ENCODE assay signal across 17 cellular contexts in the genomic region with DNA sequence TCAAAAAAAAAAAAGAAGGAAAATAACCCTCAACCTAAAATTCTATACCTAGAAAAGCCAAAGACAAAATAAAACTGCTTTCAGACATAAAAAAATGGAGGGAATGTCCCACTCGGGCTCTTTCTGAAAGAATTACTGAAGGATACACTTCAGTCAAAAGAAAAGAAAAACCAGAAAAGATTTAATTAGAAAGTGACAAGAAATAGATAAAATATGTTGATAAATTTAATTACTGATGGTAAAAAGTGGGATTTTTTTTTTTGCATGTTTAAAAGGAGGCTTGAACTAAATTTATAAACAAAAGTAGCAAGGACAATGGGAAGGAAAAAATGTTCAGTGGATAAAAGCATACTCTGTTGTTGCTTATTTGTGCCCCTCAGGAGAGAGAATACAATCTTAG.
A peak's percentile ranks its signal among the peaks of the same experiment; 100 is the strongest.
DNase-seq lines count a peak whose midpoint lies in the region; ATAC-seq and TF ChIP-seq lines count a peak whose summit lies in the region.
"Had no signal": no experiment of that assay in that cellular context is flagged by ENCODE, and none has a peak within 500 bp of the region (broad histone marks: within the 10 kb centered on the region; RNA-seq: fewer than 3 reads in every experiment).

No MANE protein-coding gene starts in this region.

- H3K27me3 ChIP-seq in RWPE2 (ENCODE audit: insufficient read depth, poor library complexity, severe bottlenecking) (no peaks in the 10 kb centered on the region), vagina (no peaks in the 10 kb centered on the region)

- ATAC-seq in natural killer cell (no peak), RWPE2 (ENCODE audit: low read depth) (no peak)
- ATAC-seq in natural killer cell treated with Interleukin-12 subunit alpha and Interleukin-12 subunit beta and Interleukin-15 and Interleukin-18, amount 100 ng/mL, for 72 hours = no peak
- ATAC-seq: GM12878 had no signal

- H3K4me1 ChIP-seq in RWPE2 (ENCODE audit: insufficient read depth, poor library complexity, severe bottlenecking) (no peaks in the 10 kb centered on the region), vagina (no peaks in the 10 kb centered on the region)

- H3K9me3 ChIP-seq in RWPE2 (ENCODE audit: severe bottlenecking) (no peaks in the 10 kb centered on the region), vagina (no peaks in the 10 kb centered on the region)

- H3K36me3 Mint-ChIP-seq in natural killer cell = no peaks in the 10 kb centered on the region
- no peaks in the 10 kb centered on the region for H3K36me3 Mint-ChIP-seq in natural killer cell treated with Interleukin-12 subunit alpha and Interleukin-12 subunit beta and Interleukin-15 and Interleukin-18, amount 100 ng/mL, for 72 hours
- H3K36me3 Mint-ChIP-seq in Calu3 (ENCODE audit: insufficient read depth, unreplicated experiment) = peaks cover 22% of the 10 kb centered on the region

- TF ChIP-seq CTCF in natural killer cell (IDR thresholded peaks at IDR 0.05) (no peak), Calu3 (IDR thresholded peaks at IDR 0.05; ENCODE audit: unreplicated experiment) (no peak), RWPE2 (IDR thresholded peaks at IDR 0.05; ENCODE audit: poor library complexity, severe bottlenecking) (no peak), vagina (IDR thresholded peaks at IDR 0.05) (no peak)

- H3K27me3 Mint-ChIP-seq in natural killer cell (ENCODE audit: low read depth in 2 of 2) (no peaks in the 10 kb centered on the region), Calu3 (ENCODE audit: unreplicated experiment) (no peaks in the 10 kb centered on the region)
- no peaks in the 10 kb centered on the region for H3K27me3 Mint-ChIP-seq in natural killer cell treated with Interleukin-12 subunit alpha and Interleukin-12 subunit beta and Interleukin-15 and Interleukin-18, amount 100 ng/mL, for 72 hours
- H3K27me3 Mint-ChIP-seq: CD4-positive, alpha-beta memory T cell had no signal

- DNase-seq in natural killer cell (no peak), Calu3 (no peak), RWPE2 (ENCODE audit: low spot score) (no peak), vagina (ENCODE audit: extremely low spot score in 2 of 2) (no peak), NCI-H2029 treated with DMSO at 0.1 percent for 48 hours (lab: John Stamatoyannopoulos, UW) (no peak)
- DNase-seq in natural killer cell treated with Interleukin-12 subunit alpha and Interleukin-12 subunit beta and Interleukin-15 and Interleukin-18, amount 100 ng/mL, for 72 hours (ENCODE audit: low spot score) = no peak
- DNase-seq: C1 segment of cervical spinal cord; CD4-positive, alpha-beta memory T cell; COR-L47; DMS 273 treated with DMSO at 0.1 percent for 48 hours; DMS79; EL; GDM1; GM23248; HFFc6 had no signal

- H3K4me3 ChIP-seq in RWPE2 (ENCODE audit: severe bottlenecking) (no peak overlapping the region), vagina (no peak overlapping the region)
- H3K4me3 ChIP-seq: GM12878, GM23248 had no signal

- H3K27ac Mint-ChIP-seq in natural killer cell (peak overlapping the region; percentile 34 to 68), Calu3 (ENCODE audit: unreplicated experiment) (peak overlapping the region; percentile 18)
- no peak overlapping the region for H3K27ac Mint-ChIP-seq in natural killer cell treated with Interleukin-12 subunit alpha and Interleukin-12 subunit beta and Interleukin-15 and Interleukin-18, amount 100 ng/mL, for 72 hours
- H3K27ac Mint-ChIP-seq: H9, HFFc6 had no signal

- H3K9me3 Mint-ChIP-seq in natural killer cell (no peaks in the 10 kb centered on the region), Calu3 (ENCODE audit: low read depth, unreplicated experiment) (no peaks in the 10 kb centered on the region)
- H3K9me3 Mint-ChIP-seq in natural killer cell treated with Interleukin-12 subunit alpha and Interleukin-12 subunit beta and Interleukin-15 and Interleukin-18, amount 100 ng/mL, for 72 hours = no peaks in the 10 kb centered on the region
- H3K9me3 Mint-ChIP-seq: CD4-positive, alpha-beta memory T cell; H9; HFFc6 had no signal

- H3K36me3 ChIP-seq in RWPE2 (ENCODE audit: low read depth) = peaks cover 20% of the 10 kb centered on the region
- no peaks in the 10 kb centered on the region for H3K36me3 ChIP-seq in vagina

- BruUV-seq in Calu3 (replicated peaks; lab: Mats Ljungman, UMichigan) = no TSS peak

- peaks cover 9 to 23% of the 10 kb centered on the region in 2 donors for H3K4me1 Mint-ChIP-seq in natural killer cell
- peaks cover 4 to 6% of the 10 kb centered on the region in 2 donors for H3K4me1 Mint-ChIP-seq in natural killer cell treated with Interleukin-12 subunit alpha and Interleukin-12 subunit beta and Interleukin-15 and Interleukin-18, amount 100 ng/mL, for 72 hours (ENCODE audit: low read depth in 2 of 2)
- H3K4me1 Mint-ChIP-seq in Calu3 (ENCODE audit: low read depth, unreplicated experiment) = peaks cover 17% of the 10 kb centered on the region
- H3K4me1 Mint-ChIP-seq: CD4-positive, alpha-beta memory T cell; H9 had no signal

- intact Hi-C loops in natural killer cell (cut with micrococcal nuclease) (no loop called here), Calu3 (cut with micrococcal nuclease; ENCODE audit: unreplicated experiment) (no loop called here), vagina (cut with DNase I) (no loop called here)

- H3K4me3 Mint-ChIP-seq in natural killer cell = no peak overlapping the region
- H3K4me3 Mint-ChIP-seq in natural killer cell treated with Interleukin-12 subunit alpha and Interleukin-12 subunit beta and Interleukin-15 and Interleukin-18, amount 100 ng/mL, for 72 hours = no peak overlapping the region
- no peak overlapping the region for H3K4me3 Mint-ChIP-seq in Calu3 (ENCODE audit: low read depth, unreplicated experiment)
- H3K4me3 Mint-ChIP-seq: CD4-positive, alpha-beta memory T cell; H9; HFFc6 had no signal

- H3K27ac ChIP-seq in RWPE2 (ENCODE audit: poor library complexity, severe bottlenecking) (peak overlapping the region; percentile 39), vagina (no peak overlapping the region)
- H3K27ac ChIP-seq: GM23248 had no signal

- TF ChIP-seq POLR2A in vagina (IDR thresholded peaks at IDR 0.05) = no peak

- CTCF ChIA-PET in Calu3 (lab: Charles Lee) = interaction anchor here (1.7 kb wide), 1 partner anchor 14 kb away, joined by 4 read pairs; no protein-coding TSS in a partner anchor

Comparison
In these comparisons a context has a peak if more than half of its experiments do, and no peak if none do; other contexts are left out.
1. H3K27ac Mint-ChIP-seq: peak in natural killer cell (2 of 2) and Calu3 (single experiment); none in natural killer cell treated with Interleukin-12 subunit alpha and Interleukin-12 subunit beta and Interleukin-15 and Interleukin-18, amount 100 ng/mL, for 72 hours (0 of 2).